In genomic region chr10:48309711-48310226, GRCh38 we compare ENCODE assay signal across 9 cellular contexts. TPM values are rescaled to one million over a fixed set of nuclear protein-coding genes. Genes with fewer than 3 reads are reported as not detected.
DNase-seq lines count a peak whose midpoint lies in the region; ATAC-seq and TF ChIP-seq lines count a peak whose summit lies in the region.
"Had no signal": no experiment of that assay in that cellular context is flagged by ENCODE, and none has a peak within 500 bp of the region (broad histone marks: within the 10 kb centered on the region; RNA-seq: fewer than 3 reads in every experiment).

No MANE protein-coding gene starts in this region.

- H4K5ac ChIP-seq in H9 (ENCODE audit: insufficient read length, low read depth, low read length), result no peak overlapping the region

- ATAC-seq in DND-41 (ENCODE audit: insufficient read depth, low read depth), result no peak
- no peak for ATAC-seq in GM21717 (IDR thresholded peaks at IDR 0.05; ENCODE audit: unreplicated experiment)
- no peak for ATAC-seq in HG02981 (IDR thresholded peaks at IDR 0.05; ENCODE audit: unreplicated experiment)

- H3K23ac ChIP-seq in H9 (ENCODE audit: insufficient read length, low read depth, low read length), result no peak overlapping the region

- no peaks in the 10 kb centered on the region for H3K9me3 ChIP-seq in DND-41 (ENCODE audit: insufficient read depth, low read length, severe bottlenecking)
- no peaks in the 10 kb centered on the region for H3K9me3 ChIP-seq in H9 (ENCODE audit: control insufficient read depth, low read depth, low read length)
- H3K9me3 ChIP-seq in liver (ENCODE audit: control insufficient read depth in 4 of 4, low read length in 3 of 4), result no peaks in the 10 kb centered on the region

- no peak overlapping the region for H3K14ac ChIP-seq in H9 (ENCODE audit: insufficient read depth, low read length)

- peaks cover 17 to 23% of the 10 kb centered on the region in 2 experiments for H3K4me1 Mint-ChIP-seq in H9
- peaks cover 50% of the 10 kb centered on the region for H3K4me1 Mint-ChIP-seq in activated T-helper 2 cell treated with anti-CD3 and anti-CD28 coated beads, Interferon-gamma antibody, Interleukin-2, Interleukin-4, amounts not matched to agents 10 μg/mL and 5 μg/mL and 100 μg/mL, durations not matched to agents 14 hours and 24 hours and 36 hours (ENCODE audit: low read depth)

- H3K9ac ChIP-seq in DND-41 (ENCODE audit: low read depth, low read length) (no peak overlapping the region), H9 (ENCODE audit: extremely low read depth, insufficient read length, low read length) (no peak overlapping the region), liver (ENCODE audit: low read depth in 1 of 2, low read length in 2 of 2) (no peak overlapping the region)

- H3K18ac ChIP-seq in H9 (ENCODE audit: insufficient read length, low read depth, low read length), result no peak overlapping the region

- intact Hi-C loops in activated T-helper 2 cell treated with anti-CD3 and anti-CD28 coated beads, Interferon-gamma antibody, Interleukin-2, Interleukin-4, amounts not matched to agents 10 μg/mL and 5 μg/mL and 100 μg/mL, durations not matched to agents 14 hours and 24 hours and 36 hours (cut with micrococcal nuclease), result loop anchor here (5.0 to 10.0 kb wide), 2 partner anchors 83 to 485 kb away; no protein-coding TSS in a partner anchor

- no peaks in the 10 kb centered on the region for H3K23me2 ChIP-seq in H9 (ENCODE audit: insufficient read length, low read depth, low read length, poor library complexity, severe bottlenecking)

- H2BK5ac ChIP-seq in H9 (ENCODE audit: insufficient read length, low read length), result no peak overlapping the region

- H3K4me3 ChIP-seq in DND-41 (ENCODE audit: low read depth in 1 of 2, low read length in 2 of 2) (no peak overlapping the region), liver (ENCODE audit: low read depth in 1 of 3, low read length in 3 of 3) (no peak overlapping the region)

- DNase-seq in DND-41 (no peak), H9 (no peak), GM19238 (ENCODE audit: insufficient read length, low spot score) (no peak)
- DNase-seq in activated T-helper 2 cell treated with anti-CD3 and anti-CD28 coated beads, Interferon-gamma antibody, Interleukin-2, Interleukin-4, amounts not matched to agents 10 μg/mL and 5 μg/mL and 100 μg/mL, durations not matched to agents 14 hours and 24 hours and 36 hours (ENCODE audit: low spot score), result no peak
- no peak for DNase-seq in activated CD8-positive, alpha-beta memory T cell treated with anti-CD3 and anti-CD28 coated beads for 24 hours
- DNase-seq: activated CD4-positive, CD25-positive, alpha-beta regulatory T cell treated with anti-CD3 and anti-CD28 coated beads, Interleukin-2, amount 50 U/mL, for 72 hours had no signal

- H3K56ac ChIP-seq in H9 (ENCODE audit: insufficient read length, low read depth, low read length), result no peak overlapping the region

- no peak overlapping the region for H2BK12ac ChIP-seq in H9 (ENCODE audit: insufficient read length, low read depth, low read length)

- H3K27ac ChIP-seq in DND-41 (ENCODE audit: low read length) (no peak overlapping the region), H9 (ENCODE audit: insufficient read length, low read depth, low read length) (no peak overlapping the region), liver (ENCODE audit: low read depth in 1 of 2, low read length in 2 of 2) (peak overlapping the region in 1 of 2 donors; percentile 18)

- H3K27me3 Mint-ChIP-seq in H9 (ENCODE audit: low read depth), result peaks cover 10% of the 10 kb centered on the region
- peaks cover 1% of the 10 kb centered on the region for H3K27me3 Mint-ChIP-seq in activated T-helper 2 cell treated with anti-CD3 and anti-CD28 coated beads, Interferon-gamma antibody, Interleukin-2, Interleukin-4, amounts not matched to agents 10 μg/mL and 5 μg/mL and 100 μg/mL, durations not matched to agents 14 hours and 24 hours and 36 hours (ENCODE audit: low read depth)

- TF ChIP-seq CTCF in DND-41 (IDR thresholded peaks at IDR 0.05; ENCODE audit: borderline replicate concordance, extremely low read depth, low read length, poor library complexity, severe bottlenecking) (peak; percentile 49), H9 (conservative IDR thresholded peaks at IDR 0.05) (peak; percentile 57), liver (IDR thresholded peaks at IDR 0.05; ENCODE audit: low read depth, low read length, missing input control) (peak; percentile 29)

- H2BK15ac ChIP-seq in H9 (ENCODE audit: low read depth, low read length), result no peak overlapping the region

- H2AFZ ChIP-seq in DND-41 (ENCODE audit: low read depth, low read length), result no peak overlapping the region
- H2AFZ ChIP-seq in H9 (ENCODE audit: low read length), result no peak overlapping the region

- TF ChIP-seq RAD21 in liver (IDR thresholded peaks at IDR 0.05), result peak; percentile 60 to 66

- H3K27me3 ChIP-seq in DND-41 (ENCODE audit: insufficient read depth, low read length, poor library complexity) (no peaks in the 10 kb centered on the region), H9 (ENCODE audit: insufficient read depth, low read length) (no peaks in the 10 kb centered on the region), liver (ENCODE audit: control insufficient read depth in 4 of 4, insufficient read depth in 4 of 4, low read length in 3 of 4) (no peaks in the 10 kb centered on the region)

- no peak overlapping the region for H2BK20ac ChIP-seq in H9 (ENCODE audit: low read depth, low read length, poor library complexity, severe bottlenecking)

- H3K79me1 ChIP-seq in H9 (ENCODE audit: insufficient read depth, low read depth, low read length, poor library complexity, severe bottlenecking), result no peaks in the 10 kb centered on the region

- no peak overlapping the region; a peak in 1 of 7 replicates for H3K27ac Mint-ChIP-seq in H9
- H3K27ac Mint-ChIP-seq in activated T-helper 2 cell treated with anti-CD3 and anti-CD28 coated beads, Interferon-gamma antibody, Interleukin-2, Interleukin-4, amounts not matched to agents 10 μg/mL and 5 μg/mL and 100 μg/mL, durations not matched to agents 14 hours and 24 hours and 36 hours, result peak overlapping the region; percentile 50

- H3K9me3 Mint-ChIP-seq in H9, result no peaks in the 10 kb centered on the region
- H3K9me3 Mint-ChIP-seq in activated T-helper 2 cell treated with anti-CD3 and anti-CD28 coated beads, Interferon-gamma antibody, Interleukin-2, Interleukin-4, amounts not matched to agents 10 μg/mL and 5 μg/mL and 100 μg/mL, durations not matched to agents 14 hours and 24 hours and 36 hours, result no peaks in the 10 kb centered on the region

- H3K4me3 Mint-ChIP-seq in H9, result no peak overlapping the region
- peak overlapping the region; percentile 66 for H3K4me3 Mint-ChIP-seq in activated T-helper 2 cell treated with anti-CD3 and anti-CD28 coated beads, Interferon-gamma antibody, Interleukin-2, Interleukin-4, amounts not matched to agents 10 μg/mL and 5 μg/mL and 100 μg/mL, durations not matched to agents 14 hours and 24 hours and 36 hours (ENCODE audit: low read depth)

- H3T11ph ChIP-seq in H9 (ENCODE audit: low read length), result no peak overlapping the region

- H3K79me2 ChIP-seq in DND-41 (ENCODE audit: insufficient read depth, low read length), result peaks cover 79% of the 10 kb centered on the region
- H3K79me2 ChIP-seq in H9 (ENCODE audit: insufficient read depth, low read length), result peaks cover 8% of the 10 kb centered on the region; the same call in 1 of the 2 replicates

- peaks cover 0 to 5% (median 3%) of the 10 kb centered on the region in 3 experiments; a peak in 4 of 7 replicates for H3K36me3 Mint-ChIP-seq in H9 (ENCODE audit: insufficient read depth in 1 of 3, low read depth in 3 of 3)
- H3K36me3 Mint-ChIP-seq in activated T-helper 2 cell treated with anti-CD3 and anti-CD28 coated beads, Interferon-gamma antibody, Interleukin-2, Interleukin-4, amounts not matched to agents 10 μg/mL and 5 μg/mL and 100 μg/mL, durations not matched to agents 14 hours and 24 hours and 36 hours (ENCODE audit: low read depth), result peaks cover 27% of the 10 kb centered on the region

- no CpG with 5 or more reads among the region's 2 CpGs for WGBS in H9 (ENCODE audit: extremely low coverage, insufficient read length, low lambda C conversion rate)
- 52% methylated on average over 2 of the region's 2 CpGs for WGBS in liver

- no peak overlapping the region for H2AK5ac ChIP-seq in H9 (ENCODE audit: insufficient read length, low read length)

- no peak overlapping the region for H4K91ac ChIP-seq in H9 (ENCODE audit: insufficient read length, low read depth, low read length)

- H4K8ac ChIP-seq in H9 (replicated peaks; ENCODE audit: insufficient read length, low read depth, low read length), result no peak overlapping the region

- H3K4me2 ChIP-seq in DND-41 (ENCODE audit: insufficient read depth, low read length) (peak overlapping the region; percentile 6; the same call in 1 of the 2 replicates), H9 (ENCODE audit: insufficient read depth, insufficient read length, low read length) (no peak overlapping the region)

- H3K4ac ChIP-seq in H9 (ENCODE audit: low read depth, low read length), result no peak overlapping the region

- H4K20me1 ChIP-seq in DND-41 (ENCODE audit: insufficient read depth, low read length) (peaks cover 45% of the 10 kb centered on the region; the same call in 1 of the 2 replicates), H9 (ENCODE audit: control insufficient read depth, insufficient read depth, insufficient read length) (no peaks in the 10 kb centered on the region)

- H3K36me3 ChIP-seq in DND-41 (ENCODE audit: insufficient read depth, low read length) (no peaks in the 10 kb centered on the region), liver (ENCODE audit: control insufficient read depth in 4 of 4, insufficient read depth in 3 of 4, low read depth in 1 of 4, low read length in 3 of 4) (peaks cover 0 to 1% (median 0%) of the 10 kb centered on the region in 4 donors)

- H2BK120ac ChIP-seq in H9 (ENCODE audit: low read depth, low read length, poor library complexity, severe bottlenecking), result no peak overlapping the region

- H3K4me1 ChIP-seq in DND-41 (ENCODE audit: insufficient read depth, low read length) (peaks cover 44% of the 10 kb centered on the region), H9 (ENCODE audit: insufficient read depth, low read length) (no peaks in the 10 kb centered on the region), liver (ENCODE audit: control insufficient read depth in 4 of 4, insufficient read depth in 4 of 4, low read length in 3 of 4) (peaks cover 5 to 30% (median 24%) of the 10 kb centered on the region in 4 donors)

RNA-seq across cellular contexts. Expression of gene MAPK8, which starts 3.3 kb away (rescaled TPM):
- total RNA-seq in H9 (2021), result 52.0 and 56.3 TPM in 2 replicates
- total RNA-seq in activated T-helper 2 cell treated with anti-CD3 and anti-CD28 coated beads, Interferon-gamma antibody, Interleukin-2, Interleukin-4, amounts not matched to agents 10 μg/mL and 5 μg/mL and 100 μg/mL, durations not matched to agents 14 hours and 24 hours and 36 hours, result 82.8 and 94.1 TPM in 2 replicates
- 10 to 100 TPM; 23.7 to 51.6 TPM for total RNA-seq in liver
- 10 to 100 TPM; 14.9 to 26.0 TPM for polyA plus RNA-seq in liver

RNA-seq across cellular contexts. Expression of gene FRMPD2, which starts 35.3 kb away (rescaled TPM):
- total RNA-seq in H9 (2021) (0.44 and 0.48 TPM in 2 replicates), liver (under 1 TPM in 1 of 2 donors, not detected in 1; 0.28 TPM)
- total RNA-seq in activated T-helper 2 cell treated with anti-CD3 and anti-CD28 coated beads, Interferon-gamma antibody, Interleukin-2, Interleukin-4, amounts not matched to agents 10 μg/mL and 5 μg/mL and 100 μg/mL, durations not matched to agents 14 hours and 24 hours and 36 hours, result 0.09 TPM in 1 of 2 replicates, not detected in the other
- polyA plus RNA-seq in liver, result not detected
